ENCODE assay signal across 1 cellular context in genomic region chr11:123261345-123262106, GRCh38.
A peak's percentile ranks its signal among the peaks of the same experiment; 100 is the strongest.
TF ChIP-seq lines count a peak whose summit lies in the region.

No MANE protein-coding gene starts in this region.

TF ChIP-seq in WTC11, 78 proteins besides CTCF, POLR2A, EP300 and RAD21 (continued from another document):
- TF ChIP-seq HMGXB4 (CRISPR knock-in tag; IDR thresholded peaks at IDR 0.05) (0 out of 2 replicates have a peak, but pooled peaks have one; percentile 27), IRF1 (CRISPR knock-in tag; IDR thresholded peaks at IDR 0.05) (no peak)
